ENCODE assay signal across 23 cellular contexts in genomic region chr3:45207471-45207870, GRCh38. TPM values are rescaled to one million over a fixed set of nuclear protein-coding genes. Genes with fewer than 3 reads are reported as not detected.
"Had no signal": no experiment of that assay in that cellular context is flagged by ENCODE, and none has a peak within 500 bp of the region (broad histone marks: within the 10 kb centered on the region; RNA-seq: fewer than 3 reads in every experiment).

No MANE protein-coding gene starts in this region.

- DNase-seq: activated CD4-positive, alpha-beta memory T cell treated with anti-CD3 and anti-CD28 coated beads, Interleukin-2, amount 10 ng/mL, durations not matched to agents 7 days and 5 days; activated CD4-positive, alpha-beta T cell treated with anti-CD3 and anti-CD28 coated beads for 48 hours; activated CD4-positive, CD25-positive, alpha-beta regulatory T cell; activated effector memory CD4-positive, alpha-beta T cell treated with Interleukin-2 at 50 U/mL for 16 hours; activated naive CD4-positive, alpha-beta T cell treated with anti-CD3 and anti-CD28 coated beads, Interleukin-2, amount 10 ng/mL, durations not matched to agents 7 days and 5 days; activated naive CD8-positive, alpha-beta T cell treated with anti-CD3 and anti-CD28 coated beads, Interleukin-2, amount 50 U/mL, for 24 hours; activated T-cell treated with anti-CD3 and anti-CD28 coated beads, Interleukin-2, amount 50 U/mL, for 24 hours; anterior cingulate cortex; colonic mucosa; hippocampal formation; left colon; lower lobe of right lung; nucleus accumbens; stimulated activated naive B cell treated with anti-CD40 and anti-IgM and Interleukin-4, amounts not matched to agents 10 μg/mL and 1 μg/mL and 100 μg/mL, for 72 hours; T1000; tibial artery; uterus had no signal

- H3K36me3 ChIP-seq: colonic mucosa, lower lobe of right lung, tibial artery, uterus had no signal

- H3K27ac Mint-ChIP-seq: activated naive CD4-positive, alpha-beta T cell treated with anti-CD3 and anti-CD28 coated beads, Interleukin-2, amount 10 ng/mL, durations not matched to agents 7 days and 5 days; activated naive CD8-positive, alpha-beta T cell treated with anti-CD3 and anti-CD28 coated beads, Interleukin-2, amount 50 U/mL, for 24 hours; brain; mesothelial cell of epicardium; stimulated activated naive B cell treated with anti-CD40 and anti-IgM and Interleukin-4, amounts not matched to agents 10 μg/mL and 1 μg/mL and 100 μg/mL, for 72 hours had no signal

- FAIRE-seq: endometrium, islet of Langerhans had no signal

- H3K4me1 ChIP-seq: colonic mucosa had no signal

- H3K4me3 ChIP-seq: colonic mucosa, lower lobe of right lung, tibial artery, uterus had no signal

- H3K36me3 Mint-ChIP-seq: activated naive CD4-positive, alpha-beta T cell treated with anti-CD3 and anti-CD28 coated beads, Interleukin-2, amount 10 ng/mL, durations not matched to agents 7 days and 5 days; brain; mesothelial cell of epicardium; stimulated activated naive B cell treated with anti-CD40 and anti-IgM and Interleukin-4, amounts not matched to agents 10 μg/mL and 1 μg/mL and 100 μg/mL, for 72 hours had no signal

- H3K9me3 Mint-ChIP-seq: activated CD4-positive, alpha-beta memory T cell treated with anti-CD3 and anti-CD28 coated beads, Interleukin-2, amount 10 ng/mL, durations not matched to agents 7 days and 5 days; activated naive CD4-positive, alpha-beta T cell treated with anti-CD3 and anti-CD28 coated beads, Interleukin-2, amount 10 ng/mL, durations not matched to agents 7 days and 5 days; activated naive CD8-positive, alpha-beta T cell treated with anti-CD3 and anti-CD28 coated beads, Interleukin-2, amount 50 U/mL, for 24 hours; activated T-cell treated with anti-CD3 and anti-CD28 coated beads, Interleukin-2, amount 50 U/mL, for 24 hours; central memory CD8-positive, alpha-beta T cell; mesothelial cell of epicardium; nephron; stimulated activated naive B cell treated with anti-CD40 and anti-IgM and Interleukin-4, amounts not matched to agents 10 μg/mL and 1 μg/mL and 100 μg/mL, for 72 hours had no signal

- ATAC-seq: activated naive CD8-positive, alpha-beta T cell treated with anti-CD3 and anti-CD28 coated beads, Interleukin-2, amount 50 U/mL, for 24 hours; lower lobe of right lung; stimulated activated naive B cell treated with anti-CD40 and anti-IgM and Interleukin-4, amounts not matched to agents 10 μg/mL and 1 μg/mL and 100 μg/mL, for 72 hours had no signal

- H3K27me3 ChIP-seq: colonic mucosa, uterus had no signal

- H3K4me3 Mint-ChIP-seq: activated CD4-positive, alpha-beta memory T cell treated with anti-CD3 and anti-CD28 coated beads, Interleukin-2, amount 10 ng/mL, durations not matched to agents 7 days and 5 days; activated naive CD4-positive, alpha-beta T cell treated with anti-CD3 and anti-CD28 coated beads, Interleukin-2, amount 10 ng/mL, durations not matched to agents 7 days and 5 days; activated naive CD8-positive, alpha-beta T cell treated with anti-CD3 and anti-CD28 coated beads, Interleukin-2, amount 50 U/mL, for 24 hours; activated T-cell treated with anti-CD3 and anti-CD28 coated beads, Interleukin-2, amount 50 U/mL, for 24 hours; brain; central memory CD8-positive, alpha-beta T cell; mesothelial cell of epicardium; nephron; stimulated activated naive B cell treated with anti-CD40 and anti-IgM and Interleukin-4, amounts not matched to agents 10 μg/mL and 1 μg/mL and 100 μg/mL, for 72 hours had no signal

- H3K27ac ChIP-seq: colonic mucosa, lower lobe of right lung, tibial artery, uterus had no signal

- H3K9me3 ChIP-seq: colonic mucosa, lower lobe of right lung, tibial artery, uterus had no signal

RNA-seq across cellular contexts. Expression of gene TMEM158, which starts 18.6 kb away (rescaled TPM):
- total RNA-seq: activated CD4-positive, alpha-beta memory T cell treated with anti-CD3 and anti-CD28 coated beads, Interleukin-2, amount 10 ng/mL, durations not matched to agents 7 days and 5 days had no signal
